3 cellular contexts compared by ENCODE assay signal in the genomic region with DNA sequence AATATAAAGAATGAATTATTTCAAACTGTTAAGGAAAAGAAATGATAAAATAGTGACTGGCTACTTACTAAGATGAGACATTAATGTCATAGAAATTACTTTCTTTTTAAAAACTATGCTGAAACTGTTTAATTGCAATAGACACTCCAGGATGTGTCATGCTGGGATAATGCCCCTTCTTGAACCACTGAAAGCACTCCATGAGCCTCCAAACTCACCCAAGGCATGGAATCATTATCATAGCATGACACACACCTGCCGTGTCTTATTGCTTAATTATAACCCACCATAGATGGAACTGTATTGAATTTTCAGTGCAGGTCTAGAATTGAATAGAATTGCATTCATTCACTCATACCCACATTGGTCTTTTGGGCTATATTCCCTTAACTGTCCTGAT.
TF ChIP-seq lines count a peak whose summit lies in the region.

No MANE protein-coding gene starts in this region.

TF ChIP-seq in HCT116, 20 proteins besides CTCF, POLR2A, EP300 and RAD21 (continued from another document):
- no peak for TF ChIP-seq ZFX (IDR thresholded peaks at IDR 0.05)
- TF ChIP-seq TCF7L2 (IDR thresholded peaks at IDR 0.05; ENCODE audit: borderline replicate concordance, extremely low read depth, insufficient read depth, insufficient read length): no peak
- no peak for TF ChIP-seq SP1 (IDR thresholded peaks at IDR 0.05; ENCODE audit: low read depth)
- no peak for TF ChIP-seq REST (IDR thresholded peaks at IDR 0.05; ENCODE audit: low read depth)
- TF ChIP-seq CBX3 (IDR thresholded peaks at IDR 0.05; ENCODE audit: low read depth): no peak
- TF ChIP-seq FOSL1 (IDR thresholded peaks at IDR 0.05; ENCODE audit: low read depth): no peak
- no peak for TF ChIP-seq SIN3A (IDR thresholded peaks at IDR 0.05; ENCODE audit: low read depth)
- no peak for TF ChIP-seq EZH2 (IDR thresholded peaks at IDR 0.05)
- TF ChIP-seq ZNF274 (IDR thresholded peaks at IDR 0.05; ENCODE audit: low read depth, low read length): no peak
- TF ChIP-seq, protein P1, sequence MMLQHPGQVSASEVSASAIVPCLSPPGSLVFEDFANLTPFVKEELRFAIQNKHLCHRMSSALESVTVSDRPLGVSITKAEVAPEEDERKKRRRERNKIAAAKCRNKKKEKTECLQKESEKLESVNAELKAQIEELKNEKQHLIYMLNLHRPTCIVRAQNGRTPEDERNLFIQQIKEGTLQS (IDR thresholded peaks at IDR 0.05): no peak
- TF ChIP-seq EGR1 (IDR thresholded peaks at IDR 0.05; ENCODE audit: low read depth): no peak

TF ChIP-seq in GM12878, 131 proteins besides CTCF, POLR2A, EP300 and RAD21 (continued from another document):
- no peak for TF ChIP-seq POU2F2 (IDR thresholded peaks at IDR 0.05; ENCODE audit: borderline replicate concordance, low read depth, low read length)
- TF ChIP-seq, protein P2, sequence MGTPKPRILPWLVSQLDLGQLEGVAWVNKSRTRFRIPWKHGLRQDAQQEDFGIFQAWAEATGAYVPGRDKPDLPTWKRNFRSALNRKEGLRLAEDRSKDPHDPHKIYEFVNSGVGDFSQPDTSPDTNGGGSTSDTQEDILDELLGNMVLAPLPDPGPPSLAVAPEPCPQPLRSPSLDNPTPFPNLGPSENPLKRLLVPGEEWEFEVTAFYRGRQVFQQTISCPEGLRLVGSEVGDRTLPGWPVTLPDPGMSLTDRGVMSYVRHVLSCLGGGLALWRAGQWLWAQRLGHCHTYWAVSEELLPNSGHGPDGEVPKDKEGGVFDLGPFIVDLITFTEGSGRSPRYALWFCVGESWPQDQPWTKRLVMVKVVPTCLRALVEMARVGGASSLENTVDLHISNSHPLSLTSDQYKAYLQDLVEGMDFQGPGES (IDR thresholded peaks at IDR 0.05): no peak

TF ChIP-seq in SK-N-SH treated with all-trans-retinoic acid at 6 μM for 48 hours, 23 proteins besides CTCF, POLR2A, EP300 and RAD21 (continued from another document):
- TF ChIP-seq TOX (CRISPR knock-in tag; IDR thresholded peaks at IDR 0.05; ENCODE audit: borderline replicate concordance) (no peak), OSR1 (CRISPR knock-in tag; IDR thresholded peaks at IDR 0.05) (no peak), ZFP30 (CRISPR knock-in tag; IDR thresholded peaks at IDR 0.05) (no peak), GLIS3 (CRISPR knock-in tag; IDR thresholded peaks at IDR 0.05) (no peak), ZNF8 (CRISPR knock-in tag; IDR thresholded peaks at IDR 0.05) (no peak), POU6F1 (CRISPR knock-in tag; IDR thresholded peaks at IDR 0.05; ENCODE audit: borderline replicate concordance, low read depth) (no peak), ZNF70 (CRISPR knock-in tag; IDR thresholded peaks at IDR 0.05) (no peak), SNAI2 (CRISPR knock-in tag; IDR thresholded peaks at IDR 0.05) (no peak), ZNF565 (CRISPR knock-in tag; conservative IDR thresholded peaks at IDR 0.05; ENCODE audit: low read depth) (no peak), ESRRG (CRISPR knock-in tag; IDR thresholded peaks at IDR 0.05) (no peak), ISL1 (CRISPR knock-in tag; IDR thresholded peaks at IDR 0.05) (no peak), ZFP3 (CRISPR knock-in tag; IDR thresholded peaks at IDR 0.05) (no peak), RARB (CRISPR knock-in tag; IDR thresholded peaks at IDR 0.05) (no peak), PPARA (CRISPR knock-in tag; IDR thresholded peaks at IDR 0.05; ENCODE audit: borderline replicate concordance) (no peak), CSDC2 (CRISPR knock-in tag; IDR thresholded peaks at IDR 0.05) (no peak), TCF4 (CRISPR knock-in tag; IDR thresholded peaks at IDR 0.05; ENCODE audit: borderline replicate concordance) (no peak), ARNTL (CRISPR knock-in tag; IDR thresholded peaks at IDR 0.05; ENCODE audit: borderline replicate concordance, low read depth) (no peak)
- TF ChIP-seq, protein P3, sequence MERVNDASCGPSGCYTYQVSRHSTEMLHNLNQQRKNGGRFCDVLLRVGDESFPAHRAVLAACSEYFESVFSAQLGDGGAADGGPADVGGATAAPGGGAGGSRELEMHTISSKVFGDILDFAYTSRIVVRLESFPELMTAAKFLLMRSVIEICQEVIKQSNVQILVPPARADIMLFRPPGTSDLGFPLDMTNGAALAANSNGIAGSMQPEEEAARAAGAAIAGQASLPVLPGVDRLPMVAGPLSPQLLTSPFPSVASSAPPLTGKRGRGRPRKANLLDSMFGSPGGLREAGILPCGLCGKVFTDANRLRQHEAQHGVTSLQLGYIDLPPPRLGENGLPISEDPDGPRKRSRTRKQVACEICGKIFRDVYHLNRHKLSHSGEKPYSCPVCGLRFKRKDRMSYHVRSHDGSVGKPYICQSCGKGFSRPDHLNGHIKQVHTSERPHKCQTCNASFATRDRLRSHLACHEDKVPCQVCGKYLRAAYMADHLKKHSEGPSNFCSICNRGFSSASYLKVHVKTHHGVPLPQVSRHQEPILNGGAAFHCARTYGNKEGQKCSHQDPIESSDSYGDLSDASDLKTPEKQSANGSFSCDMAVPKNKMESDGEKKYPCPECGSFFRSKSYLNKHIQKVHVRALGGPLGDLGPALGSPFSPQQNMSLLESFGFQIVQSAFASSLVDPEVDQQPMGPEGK (CRISPR knock-in tag; IDR thresholded peaks at IDR 0.05; ENCODE audit: borderline replicate concordance): no peak
- TF ChIP-seq, protein P4, sequence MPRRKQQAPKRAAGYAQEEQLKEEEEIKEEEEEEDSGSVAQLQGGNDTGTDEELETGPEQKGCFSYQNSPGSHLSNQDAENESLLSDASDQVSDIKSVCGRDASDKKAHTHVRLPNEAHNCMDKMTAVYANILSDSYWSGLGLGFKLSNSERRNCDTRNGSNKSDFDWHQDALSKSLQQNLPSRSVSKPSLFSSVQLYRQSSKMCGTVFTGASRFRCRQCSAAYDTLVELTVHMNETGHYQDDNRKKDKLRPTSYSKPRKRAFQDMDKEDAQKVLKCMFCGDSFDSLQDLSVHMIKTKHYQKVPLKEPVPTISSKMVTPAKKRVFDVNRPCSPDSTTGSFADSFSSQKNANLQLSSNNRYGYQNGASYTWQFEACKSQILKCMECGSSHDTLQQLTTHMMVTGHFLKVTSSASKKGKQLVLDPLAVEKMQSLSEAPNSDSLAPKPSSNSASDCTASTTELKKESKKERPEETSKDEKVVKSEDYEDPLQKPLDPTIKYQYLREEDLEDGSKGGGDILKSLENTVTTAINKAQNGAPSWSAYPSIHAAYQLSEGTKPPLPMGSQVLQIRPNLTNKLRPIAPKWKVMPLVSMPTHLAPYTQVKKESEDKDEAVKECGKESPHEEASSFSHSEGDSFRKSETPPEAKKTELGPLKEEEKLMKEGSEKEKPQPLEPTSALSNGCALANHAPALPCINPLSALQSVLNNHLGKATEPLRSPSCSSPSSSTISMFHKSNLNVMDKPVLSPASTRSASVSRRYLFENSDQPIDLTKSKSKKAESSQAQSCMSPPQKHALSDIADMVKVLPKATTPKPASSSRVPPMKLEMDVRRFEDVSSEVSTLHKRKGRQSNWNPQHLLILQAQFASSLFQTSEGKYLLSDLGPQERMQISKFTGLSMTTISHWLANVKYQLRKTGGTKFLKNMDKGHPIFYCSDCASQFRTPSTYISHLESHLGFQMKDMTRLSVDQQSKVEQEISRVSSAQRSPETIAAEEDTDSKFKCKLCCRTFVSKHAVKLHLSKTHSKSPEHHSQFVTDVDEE (CRISPR knock-in tag; IDR thresholded peaks at IDR 0.05): no peak
